Comparison of ENCODE assay signal across 19 cellular contexts in the genomic region with DNA sequence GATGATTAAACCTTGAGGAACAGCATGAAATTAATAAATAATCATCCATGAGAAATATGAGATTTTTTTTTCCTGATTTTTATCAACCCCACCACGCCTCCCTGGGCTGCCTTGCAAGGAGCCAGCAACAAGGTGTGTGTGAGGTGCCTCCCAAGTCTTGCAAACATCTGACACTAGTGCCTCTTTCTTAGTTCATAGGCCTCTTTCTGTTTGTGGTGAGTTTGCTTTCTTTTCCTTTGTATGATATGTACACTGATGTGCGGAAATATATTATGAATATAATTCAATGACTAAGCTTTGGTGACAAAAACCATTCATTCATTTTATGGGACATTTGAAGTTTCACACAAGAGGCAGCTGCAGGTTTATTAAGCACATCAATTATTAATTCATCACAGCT.
DNase-seq lines count a peak whose midpoint lies in the region; ATAC-seq and TF ChIP-seq lines count a peak whose summit lies in the region.
"Had no signal": no experiment of that assay in that cellular context is flagged by ENCODE, and none has a peak within 500 bp of the region (broad histone marks: within the 10 kb centered on the region; RNA-seq: fewer than 3 reads in every experiment).

No MANE protein-coding gene starts in this region.

- H3K36me3 Mint-ChIP-seq in T-helper 2 cell treated with Interferon-gamma antibody and Interleukin-4, amounts not matched to agents 5 μg/mL and 100 μg/mL, for 36 hours (ENCODE audit: low read depth), result peaks cover 2% of the 10 kb centered on the region
- H3K36me3 Mint-ChIP-seq in activated naive CD4-positive, alpha-beta T cell treated with anti-CD3 and anti-CD28 coated beads, Interleukin-2, amount 50 U/mL, for 24 hours, result no peaks in the 10 kb centered on the region
- H3K36me3 Mint-ChIP-seq in activated naive CD8-positive, alpha-beta T cell treated with anti-CD3 and anti-CD28 coated beads, Interleukin-2, amount 10 ng/mL, durations not matched to agents 7 days and 5 days, result peaks cover 10% of the 10 kb centered on the region
- peaks cover 0 to 3% (median 0%) of the 10 kb centered on the region in 3 donors for H3K36me3 Mint-ChIP-seq in CD8-positive, alpha-beta memory T cell

- H3K4me3 Mint-ChIP-seq in T-helper 2 cell treated with Interferon-gamma antibody and Interleukin-4, amounts not matched to agents 5 μg/mL and 100 μg/mL, for 36 hours, result peak overlapping the region; percentile 66
- H3K4me3 Mint-ChIP-seq in activated naive CD4-positive, alpha-beta T cell treated with anti-CD3 and anti-CD28 coated beads, Interleukin-2, amount 50 U/mL, for 24 hours, result no peak overlapping the region
- peak overlapping the region; percentile 51 for H3K4me3 Mint-ChIP-seq in activated naive CD8-positive, alpha-beta T cell treated with anti-CD3 and anti-CD28 coated beads, Interleukin-2, amount 10 ng/mL, durations not matched to agents 7 days and 5 days
- H3K4me3 Mint-ChIP-seq in CD8-positive, alpha-beta memory T cell, result no peak overlapping the region

- H3K9ac ChIP-seq in SK-N-SH, result no peak overlapping the region
- H3K9ac ChIP-seq: BLaER1 had no signal

- TF ChIP-seq CTCF in SK-N-SH (IDR thresholded peaks at IDR 0.05), result no peak

- no peaks in the 10 kb centered on the region for H3F3A ChIP-seq in SK-N-SH (replicated peaks; ENCODE audit: insufficient read depth)

- H3K27me3 ChIP-seq in CD8-positive, alpha-beta memory T cell (ENCODE audit: insufficient read depth, low read length, poor library complexity, severe bottlenecking), result no peaks in the 10 kb centered on the region
- H3K27me3 ChIP-seq in SK-N-SH (ENCODE audit: insufficient read depth), result no peaks in the 10 kb centered on the region
- H3K27me3 ChIP-seq: BLaER1, Peyer's patch had no signal

- H3K4me1 ChIP-seq in CD8-positive, alpha-beta memory T cell (ENCODE audit: insufficient read depth, low read length), result peaks cover 20% of the 10 kb centered on the region
- no peaks in the 10 kb centered on the region for H3K4me1 ChIP-seq in SK-N-SH (ENCODE audit: control insufficient read depth in 1 of 2, insufficient read depth in 2 of 2, low read depth in 1 of 2, low read length in 1 of 2)
- H3K4me1 ChIP-seq: BLaER1, HAP-1, Peyer's patch had no signal

- ATAC-seq in activated naive CD8-positive, alpha-beta T cell treated with anti-CD3 and anti-CD28 coated beads, Interleukin-2, amount 10 ng/mL, durations not matched to agents 7 days and 5 days (ENCODE audit: low read depth), result peak; percentile 50

- CTCF ChIA-PET in CD8-positive, alpha-beta memory T cell (lab: Charles Lee), result no interaction called here
- CTCF ChIA-PET in SK-N-SH (lab: Yijun Ruan, JAX), result no interaction called here

- peaks cover 5% of the 10 kb centered on the region for H3K27me3 Mint-ChIP-seq in T-helper 2 cell treated with Interferon-gamma antibody and Interleukin-4, amounts not matched to agents 5 μg/mL and 100 μg/mL, for 36 hours (ENCODE audit: low read depth)
- H3K27me3 Mint-ChIP-seq in activated naive CD4-positive, alpha-beta T cell treated with anti-CD3 and anti-CD28 coated beads, Interleukin-2, amount 50 U/mL, for 24 hours, result no peaks in the 10 kb centered on the region
- H3K27me3 Mint-ChIP-seq in activated naive CD8-positive, alpha-beta T cell treated with anti-CD3 and anti-CD28 coated beads, Interleukin-2, amount 10 ng/mL, durations not matched to agents 7 days and 5 days, result peaks cover 3% of the 10 kb centered on the region
- H3K27me3 Mint-ChIP-seq in CD8-positive, alpha-beta memory T cell, result peaks cover 10 to 37% of the 10 kb centered on the region in 2 donors

- DNase-seq in T-helper 2 cell treated with Interferon-gamma antibody and Interleukin-4, amounts not matched to agents 5 μg/mL and 100 μg/mL, for 36 hours (ENCODE audit: low spot score), result no peak
- DNase-seq in T-helper 2 cell (no peak), SK-N-SH (no peak), NOMO-1 (lab: John Stamatoyannopoulos, UW; ENCODE audit: unreplicated experiment in 2 of 2) (no peak)
- no peak for DNase-seq in activated naive CD4-positive, alpha-beta T cell treated with anti-CD3 and anti-CD28 coated beads, Interleukin-2, amount 50 U/mL, for 16 hours
- DNase-seq in activated naive CD8-positive, alpha-beta T cell treated with anti-CD3 and anti-CD28 coated beads, Interleukin-2, amount 10 ng/mL, durations not matched to agents 7 days and 5 days, result no peak
- DNase-seq in CD8-positive, alpha-beta memory T cell, result no peak
- DNase-seq: 8988T, COR-L47, DMS153, Kasumi-1, NCI-H1417 treated with DMSO at 0.1 percent for 48 hours, NCI-H510A, NCI-H82, Peyer's patch, SHP77 had no signal

- H2AFZ ChIP-seq in SK-N-SH (ENCODE audit: low read depth), result no peak overlapping the region

- no peaks in the 10 kb centered on the region for H3K79me2 ChIP-seq in SK-N-SH (ENCODE audit: insufficient read depth)

- WGBS in SK-N-SH (ENCODE audit: low lambda C conversion rate), result 36% methylated on average over 2 of the region's 2 CpGs

- POLR2A ChIA-PET in activated naive CD8-positive, alpha-beta T cell treated with anti-CD3 and anti-CD28 coated beads, Interleukin-2, amount 10 ng/mL, durations not matched to agents 7 days and 5 days (lab: Charles Lee), result interaction anchor here (1.3 kb wide), 1 partner anchor 16 kb away, joined by 3 read pairs; no protein-coding TSS in a partner anchor
- POLR2A ChIA-PET in CD8-positive, alpha-beta memory T cell (lab: Charles Lee), result no interaction called here
- POLR2A ChIA-PET in SK-N-SH (lab: Yijun Ruan, JAX), result interaction anchor here (0.5 kb wide), 1 partner anchor 26 kb away, joined by 3 read pairs; no protein-coding TSS in a partner anchor

- H3K36me3 ChIP-seq in CD8-positive, alpha-beta memory T cell (ENCODE audit: insufficient read depth, low read length), result no peaks in the 10 kb centered on the region
- H3K36me3 ChIP-seq in SK-N-SH (replicated peaks in 1 of 2; ENCODE audit: control insufficient read depth in 1 of 2, insufficient read depth in 2 of 2, low read length in 1 of 2), result no peaks in the 10 kb centered on the region
- H3K36me3 ChIP-seq: BLaER1, HAP-1, Peyer's patch had no signal

- TF ChIP-seq EP300 in SK-N-SH (IDR thresholded peaks at IDR 0.05; ENCODE audit: borderline replicate concordance in 1 of 2, low read depth in 1 of 2, low read length in 1 of 2), result no peak

- no peak overlapping the region for H3K4me3 ChIP-seq in CD8-positive, alpha-beta memory T cell (ENCODE audit: low read length)
- H3K4me3 ChIP-seq in SK-N-SH (ENCODE audit: low read depth in 2 of 2, low read length in 1 of 2), result no peak overlapping the region
- H3K4me3 ChIP-seq: BLaER1, HAP-1, Peyer's patch had no signal

- H3K4me2 ChIP-seq in SK-N-SH, result no peak overlapping the region
- H3K4me2 ChIP-seq: BLaER1 had no signal

- H4K20me1 ChIP-seq in SK-N-SH (ENCODE audit: insufficient read depth), result no peaks in the 10 kb centered on the region
- H4K20me1 ChIP-seq: BLaER1 had no signal

- peak overlapping the region; percentile 79 for H3K27ac Mint-ChIP-seq in T-helper 2 cell treated with Interferon-gamma antibody and Interleukin-4, amounts not matched to agents 5 μg/mL and 100 μg/mL, for 36 hours
- peak overlapping the region; percentile 86 for H3K27ac Mint-ChIP-seq in activated naive CD4-positive, alpha-beta T cell treated with anti-CD3 and anti-CD28 coated beads, Interleukin-2, amount 50 U/mL, for 24 hours
- H3K27ac Mint-ChIP-seq in activated naive CD8-positive, alpha-beta T cell treated with anti-CD3 and anti-CD28 coated beads, Interleukin-2, amount 10 ng/mL, durations not matched to agents 7 days and 5 days, result peak overlapping the region; percentile 89
- H3K27ac Mint-ChIP-seq in CD8-positive, alpha-beta memory T cell, result no peak overlapping the region

- peaks cover 26% of the 10 kb centered on the region for H3K4me1 Mint-ChIP-seq in T-helper 2 cell treated with Interferon-gamma antibody and Interleukin-4, amounts not matched to agents 5 μg/mL and 100 μg/mL, for 36 hours (ENCODE audit: low read depth)
- peaks cover 28% of the 10 kb centered on the region for H3K4me1 Mint-ChIP-seq in activated naive CD4-positive, alpha-beta T cell treated with anti-CD3 and anti-CD28 coated beads, Interleukin-2, amount 50 U/mL, for 24 hours
- H3K4me1 Mint-ChIP-seq in activated naive CD8-positive, alpha-beta T cell treated with anti-CD3 and anti-CD28 coated beads, Interleukin-2, amount 10 ng/mL, durations not matched to agents 7 days and 5 days, result peaks cover 15% of the 10 kb centered on the region
- peaks cover 0 to 9% (median 0%) of the 10 kb centered on the region in 3 donors for H3K4me1 Mint-ChIP-seq in CD8-positive, alpha-beta memory T cell

- H3K9me3 Mint-ChIP-seq in T-helper 2 cell treated with Interferon-gamma antibody and Interleukin-4, amounts not matched to agents 5 μg/mL and 100 μg/mL, for 36 hours, result peaks cover 6% of the 10 kb centered on the region
- no peaks in the 10 kb centered on the region for H3K9me3 Mint-ChIP-seq in activated naive CD4-positive, alpha-beta T cell treated with anti-CD3 and anti-CD28 coated beads, Interleukin-2, amount 50 U/mL, for 24 hours
- H3K9me3 Mint-ChIP-seq in activated naive CD8-positive, alpha-beta T cell treated with anti-CD3 and anti-CD28 coated beads, Interleukin-2, amount 10 ng/mL, durations not matched to agents 7 days and 5 days, result peaks cover 4% of the 10 kb centered on the region
- no peaks in the 10 kb centered on the region for H3K9me3 Mint-ChIP-seq in CD8-positive, alpha-beta memory T cell

- H3K27ac ChIP-seq in CD8-positive, alpha-beta memory T cell (ENCODE audit: low read depth, low read length), result no peak overlapping the region
- no peak overlapping the region for H3K27ac ChIP-seq in SK-N-SH (ENCODE audit: low read depth in 2 of 2, low read length in 1 of 2)
- H3K27ac ChIP-seq: BLaER1, Peyer's patch had no signal

- TF ChIP-seq RAD21 in SK-N-SH (IDR thresholded peaks at IDR 0.05; ENCODE audit: low read length), result no peak

- H3K9me2 ChIP-seq in SK-N-SH, result no peaks in the 10 kb centered on the region

- H3K9me3 ChIP-seq in CD8-positive, alpha-beta memory T cell (ENCODE audit: low read length), result no peaks in the 10 kb centered on the region
- H3K9me3 ChIP-seq in SK-N-SH, result no peaks in the 10 kb centered on the region
- H3K9me3 ChIP-seq: BLaER1, HAP-1, Peyer's patch had no signal

TF ChIP-seq in SK-N-SH, 30 proteins besides CTCF, POLR2A, EP300 and RAD21 (continues in another document):
- TF ChIP-seq SMC3 (IDR thresholded peaks at IDR 0.05; ENCODE audit: low read depth, low read length) (no peak), EZH2phosphoT487 (IDR thresholded peaks at IDR 0.05; ENCODE audit: borderline replicate concordance, low read depth) (no peak), MXI1 (IDR thresholded peaks at IDR 0.05; ENCODE audit: low read depth, low read length) (no peak), FOSL2 (IDR thresholded peaks at IDR 0.05; ENCODE audit: borderline replicate concordance, low read depth) (no peak), GATA2 (CRISPR knock-in tag; IDR thresholded peaks at IDR 0.05) (no peak), TAF1 (IDR thresholded peaks at IDR 0.05; ENCODE audit: borderline replicate concordance, low read depth, low read length) (no peak), RCOR1 (IDR thresholded peaks at IDR 0.05; ENCODE audit: low read length) (no peak)

Comparison
In these comparisons a context has a peak if more than half of its experiments do, and no peak if none do; other contexts are left out.
1. H3K27ac Mint-ChIP-seq: peak in T-helper 2 cell treated with Interferon-gamma antibody and Interleukin-4, amounts not matched to agents 5 μg/mL and 100 μg/mL, for 36 hours (single experiment), activated naive CD4-positive, alpha-beta T cell treated with anti-CD3 and anti-CD28 coated beads, Interleukin-2, amount 50 U/mL, for 24 hours (single experiment) and activated naive CD8-positive, alpha-beta T cell treated with anti-CD3 and anti-CD28 coated beads, Interleukin-2, amount 10 ng/mL, durations not matched to agents 7 days and 5 days (single experiment); none in CD8-positive, alpha-beta memory T cell (0 of 8).
2. H3K4me3 Mint-ChIP-seq: peak in T-helper 2 cell treated with Interferon-gamma antibody and Interleukin-4, amounts not matched to agents 5 μg/mL and 100 μg/mL, for 36 hours (single experiment) and activated naive CD8-positive, alpha-beta T cell treated with anti-CD3 and anti-CD28 coated beads, Interleukin-2, amount 10 ng/mL, durations not matched to agents 7 days and 5 days (single experiment); none in activated naive CD4-positive, alpha-beta T cell treated with anti-CD3 and anti-CD28 coated beads, Interleukin-2, amount 50 U/mL, for 24 hours (single experiment) and CD8-positive, alpha-beta memory T cell (0 of 7).